19 cellular contexts compared by ENCODE assay signal in genomic region chr15:32652178-32652577, GRCh38. TPM values are rescaled to one million over a fixed set of nuclear protein-coding genes. Genes with fewer than 3 reads are reported as not detected.
"Had no signal": no experiment of that assay in that cellular context is flagged by ENCODE, and none has a peak within 500 bp of the region (broad histone marks: within the 10 kb centered on the region; RNA-seq: fewer than 3 reads in every experiment).

No MANE protein-coding gene starts in this region.

- DNase-seq: activated B cell treated with CpG ODN at 0.5 μM for 24 hours; activated CD4-positive, alpha-beta memory T cell treated with anti-CD3 and anti-CD28 coated beads for 36 hours; activated CD4-positive, alpha-beta T cell treated with anti-CD3 and anti-CD28 coated beads for 4 hours; activated CD8-positive, alpha-beta memory T cell treated with anti-CD3 and anti-CD28 coated beads, Interleukin-2, amount 10 ng/mL, durations not matched to agents 7 days and 5 days; activated naive CD4-positive, alpha-beta T cell treated with Interleukin-2 at 50 U/mL for 16 hours; cerebellar nuclear complex; cortex of kidney; heart right ventricle; left ventricle myocardium inferior; naive thymus-derived CD4-positive, alpha-beta T cell; right lobe of liver; small intestine; stimulated activated CD4-positive, alpha-beta T cell treated with anti-CD3 and anti-CD28 coated beads, Interleukin-15, amount 100 ng/mL, for 24 hours; stimulated activated CD4-positive, alpha-beta T cell treated with anti-CD3 and anti-CD28 coated beads, Interleukin-4, amount 100 ng/mL, for 1 hour; stimulated activated naive CD8-positive, alpha-beta T cell treated with anti-CD3 and anti-CD28 coated beads, Interleukin-15, amount 100 ng/mL, for 72 hours; trophoblast cell had no signal

- H3K4me3 ChIP-seq: gastroesophageal sphincter, heart right ventricle, left ventricle myocardium inferior, right lobe of liver had no signal

- H3K27me3 ChIP-seq: gastroesophageal sphincter, heart right ventricle, right lobe of liver had no signal

- H3K27ac ChIP-seq: gastroesophageal sphincter, heart right ventricle, left ventricle myocardium inferior, parathyroid adenoma, right lobe of liver had no signal

- H3K9ac ChIP-seq: parathyroid adenoma had no signal

- H3K79me2 ChIP-seq: parathyroid adenoma had no signal

- FAIRE-seq: small intestine had no signal

- H3K36me3 ChIP-seq: gastroesophageal sphincter, left ventricle myocardium inferior, right lobe of liver had no signal

- ATAC-seq: activated CD8-positive, alpha-beta memory T cell treated with anti-CD3 and anti-CD28 coated beads, Interleukin-2, amount 10 ng/mL, durations not matched to agents 7 days and 5 days; esophagus mucosa; gastroesophageal sphincter; heart right ventricle; naive thymus-derived CD4-positive, alpha-beta T cell; right lobe of liver; stimulated activated naive CD8-positive, alpha-beta T cell treated with anti-CD3 and anti-CD28 coated beads, Interleukin-15, amount 100 ng/mL, for 72 hours had no signal

- H3K9me3 ChIP-seq: gastroesophageal sphincter, heart right ventricle, left ventricle myocardium inferior, right lobe of liver had no signal

- H2AFZ ChIP-seq: parathyroid adenoma had no signal

- H3K4me1 ChIP-seq: heart right ventricle, left ventricle myocardium inferior had no signal

RNA-seq across cellular contexts. Expression of gene SCG5, which starts 10.7 kb away (rescaled TPM):
- total RNA-seq: left ventricle myocardium inferior had no signal
